ENCODE assay signal across 8 cellular contexts in genomic region chrX:151393514-151393913, GRCh38. TPM values are rescaled to one million over a fixed set of nuclear protein-coding genes. Genes with fewer than 3 reads are reported as not detected.
DNase-seq lines count a peak whose midpoint lies in the region; ATAC-seq and TF ChIP-seq lines count a peak whose summit lies in the region.

No MANE protein-coding gene starts in this region.

- peak overlapping the region; percentile 81 for H3K27ac Mint-ChIP-seq in activated naive CD8-positive, alpha-beta T cell

- H3K27ac ChIP-seq in upper lobe of left lung = no peak overlapping the region
- H3K27ac ChIP-seq in right lobe of liver = no peak overlapping the region

- WGBS in upper lobe of left lung, 2 donors = 17 to 50% methylated on average over 1 of the region's 1 CpG
- WGBS in right lobe of liver (ENCODE audit: insufficient coverage, low coverage, low lambda C conversion rate, missing lambda C conversion rate) = 38% methylated on average over 1 of the region's 1 CpG

- H3K27me3 ChIP-seq in upper lobe of left lung (no peaks in the 10 kb centered on the region), right lobe of liver (no peaks in the 10 kb centered on the region)

- TF ChIP-seq CTCF in upper lobe of left lung (IDR thresholded peaks at IDR 0.05) = no peak
- TF ChIP-seq CTCF in right lobe of liver (IDR thresholded peaks at IDR 0.05) = no peak

- H3K4me1 ChIP-seq in upper lobe of left lung (peaks cover 2 to 5% (median 5%) of the 10 kb centered on the region in 4 donors), right lobe of liver (no peaks in the 10 kb centered on the region)

- ATAC-seq in stimulated activated naive CD8-positive, alpha-beta T cell treated with anti-CD3 and anti-CD28 coated beads, Interleukin-15, Interleukin-2, amounts not matched to agents 100 U/mL and 50 U/mL, for 24 hours = peak; percentile 69
- ATAC-seq in upper lobe of left lung (ENCODE audit: low FRiP score in 2 of 2) = no peak
- ATAC-seq in right lobe of liver = no peak

- TF ChIP-seq EP300 in upper lobe of left lung (IDR thresholded peaks at IDR 0.05) = no peak

- intact Hi-C loops in right lobe of liver (cut with DNase I) = no loop called here

- H3K4me3 Mint-ChIP-seq in activated naive CD8-positive, alpha-beta T cell = peak overlapping the region; percentile 57

- no peaks in the 10 kb centered on the region for H3K27me3 Mint-ChIP-seq in activated naive CD8-positive, alpha-beta T cell

- no peaks in the 10 kb centered on the region for H3K36me3 Mint-ChIP-seq in activated naive CD8-positive, alpha-beta T cell

- no peak for TF ChIP-seq POLR2A in upper lobe of left lung (IDR thresholded peaks at IDR 0.05)
- TF ChIP-seq POLR2A in right lobe of liver (IDR thresholded peaks at IDR 0.05) = no peak

- DNase-seq in activated CD8-positive, alpha-beta memory T cell treated with anti-CD3 and anti-CD28 coated beads, Interleukin-2, amount 50 U/mL, for 1 hour (ENCODE audit: extremely low read depth) = peak; percentile 34
- no peak for DNase-seq in activated CD8-positive, alpha-beta memory T cell treated with anti-CD3 and anti-CD28 coated beads for 24 hours
- DNase-seq in NCI-H69 (lab: John Stamatoyannopoulos, UW) (peak; percentile 73), upper lobe of left lung (no peak), right lobe of liver (no peak), NCI-H2171 treated with DMSO at 0.1 percent for 48 hours (lab: John Stamatoyannopoulos, UW) (no peak)
- DNase-seq in stimulated activated naive CD8-positive, alpha-beta T cell treated with anti-CD3 and anti-CD28 coated beads, Interleukin-15, Interleukin-2, amounts not matched to agents 100 U/mL and 50 U/mL, for 24 hours = peak; percentile 46

- H3K9me3 ChIP-seq in upper lobe of left lung = no peaks in the 10 kb centered on the region
- no peaks in the 10 kb centered on the region for H3K9me3 ChIP-seq in right lobe of liver

- H3K36me3 ChIP-seq in upper lobe of left lung (no peaks in the 10 kb centered on the region), right lobe of liver (no peaks in the 10 kb centered on the region)

- no peak overlapping the region for H3K4me3 ChIP-seq in upper lobe of left lung
- H3K4me3 ChIP-seq in right lobe of liver = no peak overlapping the region

- peaks cover 38% of the 10 kb centered on the region for H3K4me1 Mint-ChIP-seq in activated naive CD8-positive, alpha-beta T cell (ENCODE audit: low read depth)

- no peaks in the 10 kb centered on the region for H3K9me3 Mint-ChIP-seq in activated naive CD8-positive, alpha-beta T cell (ENCODE audit: low read depth)

RNA-seq across cellular contexts. Expression of gene VMA21, which starts 3.5 kb away (rescaled TPM):
- total RNA-seq in upper lobe of left lung (10 to 100 TPM in 5 of 6 donors, 1 to 10 TPM in 1; 9.4 to 30.7 (median 25.0) TPM), right lobe of liver (10 to 100 TPM in 5 of 6 experiments, 1 to 10 TPM in 1; 7.8 to 17.8 (median 13.0) TPM)

Comparison
In these comparisons a context has a peak if more than half of its experiments do, and no peak if none do; other contexts are left out.
1. DNase-seq: peak in activated CD8-positive, alpha-beta memory T cell treated with anti-CD3 and anti-CD28 coated beads, Interleukin-2, amount 50 U/mL, for 1 hour (single experiment), NCI-H69 (single experiment) and stimulated activated naive CD8-positive, alpha-beta T cell treated with anti-CD3 and anti-CD28 coated beads, Interleukin-15, Interleukin-2, amounts not matched to agents 100 U/mL and 50 U/mL, for 24 hours (single experiment); none in activated CD8-positive, alpha-beta memory T cell treated with anti-CD3 and anti-CD28 coated beads for 24 hours (single experiment), upper lobe of left lung (0 of 2), right lobe of liver (0 of 3) and NCI-H2171 treated with DMSO at 0.1 percent for 48 hours (single experiment).